Comparison of ENCODE assay signal across 4 cellular contexts in genomic region chr4:57937326-57937725, GRCh38.
A peak's percentile ranks its signal among the peaks of the same experiment; 100 is the strongest.
DNase-seq lines count a peak whose midpoint lies in the region; TF ChIP-seq lines count a peak whose summit lies in the region.
"Not testable (repeated sequence)": the region's sequence is repeated elsewhere in the genome, so short reads cannot be mapped to it uniquely, and the experiment has no call there.

No MANE protein-coding gene starts in this region.

- DNase-seq in HT1080 (ENCODE audit: low read depth) (peak; percentile 3), astrocyte of the hippocampus (ENCODE audit: low read depth, low spot score) (peak; percentile 14), MCF 10A (ENCODE audit: unreplicated experiment) (peak; percentile 78), renal cortical epithelial cell (ENCODE audit: low read depth) (peak; percentile 53)

- not testable (repeated sequence) for H3K9me3 Mint-ChIP-seq in MCF 10A (ENCODE audit: unreplicated experiment)

- not testable (repeated sequence) for H3K27me3 Mint-ChIP-seq in MCF 10A (ENCODE audit: insufficient read depth, unreplicated experiment)

- CTCF ChIA-PET in MCF 10A (lab: Yijun Ruan, JAX), result not testable (repeated sequence)

- intact Hi-C loops in MCF 10A (cut with micrococcal nuclease), result not testable (repeated sequence)

- H3K36me3 Mint-ChIP-seq in MCF 10A (ENCODE audit: insufficient read depth, unreplicated experiment), result not testable (repeated sequence)

- POLR2A ChIA-PET in MCF 10A (lab: Yijun Ruan, JAX), result not testable (repeated sequence)

- TF ChIP-seq CTCF in MCF 10A (IDR thresholded peaks at IDR 0.05; ENCODE audit: unreplicated experiment), result not testable (repeated sequence)

- not testable (repeated sequence) for BruUV-seq in MCF 10A (replicated peaks; lab: Mats Ljungman, UMichigan)

- H3K4me3 Mint-ChIP-seq in MCF 10A (ENCODE audit: unreplicated experiment), result not testable (repeated sequence)

- H3K27ac Mint-ChIP-seq in MCF 10A (ENCODE audit: low read depth, unreplicated experiment), result not testable (repeated sequence)

- not testable (repeated sequence) for H3K4me1 Mint-ChIP-seq in MCF 10A (ENCODE audit: insufficient read depth, unreplicated experiment)

Comparison
In these comparisons a context has a peak if more than half of its experiments do, and no peak if none do; other contexts are left out.
1. Peak in every context shown above with its lines: DNase-seq.
2. DNase-seq: peak in every context shown above with its lines; median percentile 78 in MCF 10A; 53 in renal cortical epithelial cell; 14 in astrocyte of the hippocampus; 3 in HT1080.